ENCODE assay signal across 12 cellular contexts in the genomic region with DNA sequence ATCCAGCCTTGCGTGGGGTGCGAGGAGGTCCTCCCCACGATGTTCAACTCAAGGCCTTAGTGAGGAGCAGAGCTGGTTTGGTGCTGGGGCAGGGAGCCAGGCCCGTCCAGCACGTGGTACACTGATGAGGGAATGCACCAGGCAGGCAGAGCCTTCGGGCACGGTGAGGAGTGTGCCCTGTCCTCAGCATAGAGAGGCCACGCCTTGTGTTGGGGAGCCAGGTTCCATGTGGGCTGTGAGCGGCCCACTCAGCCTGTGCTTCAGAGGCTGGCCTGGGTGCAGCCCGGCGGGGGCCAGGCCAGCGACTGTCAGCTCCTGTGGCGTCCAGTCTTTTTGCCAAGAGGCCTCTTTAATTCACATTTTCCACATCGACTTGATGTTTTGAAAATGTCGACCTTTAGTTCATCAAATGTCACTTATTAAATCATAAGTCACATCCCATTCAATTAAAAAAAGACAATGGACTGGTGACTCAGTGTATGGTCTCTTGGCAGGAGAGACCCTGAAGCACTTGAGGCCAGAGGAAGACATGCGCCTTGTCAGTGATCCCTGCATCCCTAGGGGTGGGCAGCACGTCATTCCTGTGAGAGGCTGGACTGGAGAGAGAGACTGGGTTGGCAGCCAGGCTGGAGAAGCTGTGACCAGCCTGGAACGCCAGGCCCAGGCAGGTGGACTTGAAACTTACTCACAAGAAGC. TPM values are rescaled to one million over a fixed set of nuclear protein-coding genes. Genes with fewer than 3 reads are reported as not detected.
DNase-seq lines count a peak whose midpoint lies in the region; ATAC-seq and TF ChIP-seq lines count a peak whose summit lies in the region.
"Had no signal": no experiment of that assay in that cellular context is flagged by ENCODE, and none has a peak within 500 bp of the region (broad histone marks: within the 10 kb centered on the region; RNA-seq: fewer than 3 reads in every experiment).

No MANE protein-coding gene starts in this region.

- no peaks in the 10 kb centered on the region for H3K27me3 ChIP-seq in BLaER1
- no peaks in the 10 kb centered on the region for H3K27me3 ChIP-seq in ascending aorta
- H3K27me3 ChIP-seq in right cardiac atrium (ENCODE audit: control insufficient read depth, insufficient read depth): no peaks in the 10 kb centered on the region
- H3K27me3 ChIP-seq: SJSA1 had no signal

- DNase-seq in ascending aorta (ENCODE audit: low spot score in 2 of 2): peak; percentile 51 to 89
- DNase-seq in right cardiac atrium: peak; percentile 70 to 76 (median 72)
- DNase-seq in sciatic nerve (ENCODE audit: low spot score): no peak
- DNase-seq in RPMI8226: no peak
- no peak for DNase-seq in NCI-H526 treated with DMSO at 0.1 percent for 48 hours (lab: John Stamatoyannopoulos, UW)
- DNase-seq in effector CD4-positive, alpha-beta T cell: no peak
- DNase-seq: CD4-positive, CD25-positive, alpha-beta regulatory T cell; cortex of kidney; NCI-H1105 treated with DMSO at 0.1 percent for 48 hours had no signal

- peaks cover 100% of the 10 kb centered on the region for H4K20me1 ChIP-seq in BLaER1

- H3K9me3 ChIP-seq in BLaER1 (no peaks in the 10 kb centered on the region), ascending aorta (no peaks in the 10 kb centered on the region), right cardiac atrium (ENCODE audit: control insufficient read depth, low read length) (no peaks in the 10 kb centered on the region)
- H3K9me3 ChIP-seq: SJSA1 had no signal

- intact Hi-C loops in ascending aorta (cut with DNase I): loop anchor here (1.0 to 2.0 kb wide), 2 partner anchors 21 to 49 kb away; partner anchors contain the start of gene ERGIC1
- intact Hi-C loops in right cardiac atrium (cut with DNase I): no loop called here
- intact Hi-C loops in sciatic nerve (cut with DNase I): no loop called here

- peak overlapping the region; percentile 99 for H3K4me2 ChIP-seq in BLaER1

- WGBS in right cardiac atrium: 49% methylated on average over 18 of the region's 18 CpGs

- ATAC-seq in right cardiac atrium: peak; percentile 2 to 4
- ATAC-seq in sciatic nerve: peak; percentile 21
- ATAC-seq in HG03442 (IDR thresholded peaks at IDR 0.05; ENCODE audit: unreplicated experiment): no peak

- H3K4me3 ChIP-seq in BLaER1: no peak overlapping the region
- no peak overlapping the region for H3K4me3 ChIP-seq in ascending aorta
- no peak overlapping the region for H3K4me3 ChIP-seq in right cardiac atrium (ENCODE audit: low read length)
- H3K4me3 ChIP-seq: SJSA1 had no signal

- H3K27ac ChIP-seq in BLaER1: peak overlapping the region; percentile 83
- peak overlapping the region; percentile 88 to 97 for H3K27ac ChIP-seq in ascending aorta
- peak overlapping the region; percentile 40 for H3K27ac ChIP-seq in right cardiac atrium (ENCODE audit: low read length)

- H3K4me1 ChIP-seq in BLaER1: peaks cover 98% of the 10 kb centered on the region
- H3K4me1 ChIP-seq in ascending aorta: peaks cover 44 to 88% of the 10 kb centered on the region in 2 donors
- peaks cover 41% of the 10 kb centered on the region for H3K4me1 ChIP-seq in right cardiac atrium (ENCODE audit: control insufficient read depth, insufficient read depth, low read length)

- peaks cover 92% of the 10 kb centered on the region for H3K36me3 ChIP-seq in BLaER1
- no peaks in the 10 kb centered on the region for H3K36me3 ChIP-seq in ascending aorta

- TF ChIP-seq CTCF in ascending aorta (IDR thresholded peaks at IDR 0.05): no peak

- H3K9ac ChIP-seq in BLaER1: peak overlapping the region; percentile 16; the same call in 1 of the 2 replicates

RNA-seq across cellular contexts. Expression of gene ERGIC1, which starts 21.7 kb away (rescaled TPM):
- total RNA-seq in ascending aorta (184 TPM), right cardiac atrium (10 to 100 TPM; 75.7 to 96.8 (median 86.9) TPM), sciatic nerve (87.3 TPM)
- polyA plus RNA-seq in right cardiac atrium: 73.1 TPM

Comparison
In these comparisons a context has a peak if more than half of its experiments do, and no peak if none do; other contexts are left out.
1. H3K27ac ChIP-seq: peak in every context shown above with its lines; median percentile 92 in ascending aorta; 83 in BLaER1; 40 in right cardiac atrium.
2. DNase-seq: peak in ascending aorta (2 of 2) and right cardiac atrium (3 of 3); none in sciatic nerve (single experiment), RPMI8226 (single experiment), NCI-H526 treated with DMSO at 0.1 percent for 48 hours (single experiment) and effector CD4-positive, alpha-beta T cell (single experiment).